Comparison of ENCODE assay signal across 21 cellular contexts in genomic region chr20:21308340-21308739, GRCh38. TPM values are rescaled to one million over a fixed set of nuclear protein-coding genes. Genes with fewer than 3 reads are reported as not detected.
DNase-seq lines count a peak whose midpoint lies in the region; ATAC-seq, FAIRE-seq and TF ChIP-seq lines count a peak whose summit lies in the region.
"Had no signal": no experiment of that assay in that cellular context is flagged by ENCODE, and none has a peak within 500 bp of the region (broad histone marks: within the 10 kb centered on the region; RNA-seq: fewer than 3 reads in every experiment).

No MANE protein-coding gene starts in this region.

- H3K4me1 ChIP-seq in A549, result peaks cover 36% of the 10 kb centered on the region; the same call in 2 of the 3 replicates
- H3K4me1 ChIP-seq in CD8-positive, alpha-beta memory T cell (ENCODE audit: insufficient read depth, low read length), result peaks cover 46% of the 10 kb centered on the region

- no peaks in the 10 kb centered on the region for H3K27me3 ChIP-seq in CD8-positive, alpha-beta memory T cell (ENCODE audit: insufficient read depth, low read length, poor library complexity, severe bottlenecking)
- H3K27me3 ChIP-seq: gastroesophageal sphincter, MG63, spleen, suprapubic skin had no signal

- WGBS in A549 (ENCODE audit: missing lambda C conversion rate), result 94% methylated on average over 2 of the region's 2 CpGs

- H3K36me3 Mint-ChIP-seq in CD8-positive, alpha-beta memory T cell, result peaks cover 10 to 54% (median 22%) of the 10 kb centered on the region in 3 donors
- H3K36me3 Mint-ChIP-seq in mesothelial cell of epicardium, result peaks cover 13% of the 10 kb centered on the region
- H3K36me3 Mint-ChIP-seq in activated CD4-positive, alpha-beta memory T cell treated with anti-CD3 and anti-CD28 coated beads for 36 hours, result peaks cover 35% of the 10 kb centered on the region

- POLR2A ChIA-PET in A549 (lab: Yijun Ruan, JAX), result no interaction called here
- POLR2A ChIA-PET in CD8-positive, alpha-beta memory T cell (lab: Charles Lee), result no interaction called here
- POLR2A ChIA-PET in activated CD4-positive, alpha-beta memory T cell treated with anti-CD3 and anti-CD28 coated beads for 36 hours (lab: Charles Lee), result no interaction called here

- TF ChIP-seq RAD21 in A549 (conservative IDR thresholded peaks at IDR 0.05 in 1 of 2, IDR thresholded peaks at IDR 0.05 in 1 of 2), result no peak

- CTCF ChIA-PET in A549 (lab: Yijun Ruan, JAX), result no interaction called here
- CTCF ChIA-PET in CD8-positive, alpha-beta memory T cell (lab: Charles Lee), result no interaction called here
- CTCF ChIA-PET in activated CD4-positive, alpha-beta memory T cell treated with anti-CD3 and anti-CD28 coated beads for 36 hours (lab: Charles Lee), result no interaction called here

- H3K4me1 Mint-ChIP-seq in CD8-positive, alpha-beta memory T cell, result peaks cover 61 to 89% (median 72%) of the 10 kb centered on the region in 3 donors
- peaks cover 39% of the 10 kb centered on the region for H3K4me1 Mint-ChIP-seq in mesothelial cell of epicardium
- H3K4me1 Mint-ChIP-seq in activated CD4-positive, alpha-beta memory T cell treated with anti-CD3 and anti-CD28 coated beads for 36 hours (ENCODE audit: low read depth), result peaks cover 69% of the 10 kb centered on the region

- H3K9me3 ChIP-seq in A549, result no peaks in the 10 kb centered on the region
- H3K9me3 ChIP-seq in CD8-positive, alpha-beta memory T cell (ENCODE audit: low read length), result no peaks in the 10 kb centered on the region
- H3K9me3 ChIP-seq: gastroesophageal sphincter, MG63, suprapubic skin had no signal

- H3K4me3 Mint-ChIP-seq in CD8-positive, alpha-beta memory T cell, result peak overlapping the region; percentile 10 to 63 (median 25)
- peak overlapping the region; percentile 1 for H3K4me3 Mint-ChIP-seq in mesothelial cell of epicardium
- no peak overlapping the region for H3K4me3 Mint-ChIP-seq in activated CD4-positive, alpha-beta memory T cell treated with anti-CD3 and anti-CD28 coated beads for 36 hours

- H3K27ac ChIP-seq in A549 (no peak overlapping the region), VCaP (peak overlapping the region; percentile 76; the same call in 1 of the 2 replicates)
- H3K27ac ChIP-seq in CD8-positive, alpha-beta memory T cell (ENCODE audit: low read depth, low read length), result no peak overlapping the region
- H3K27ac ChIP-seq: gastroesophageal sphincter, suprapubic skin had no signal

- no peak for TF ChIP-seq EP300 in A549 (IDR thresholded peaks at IDR 0.05)

- H3K4me2 ChIP-seq in A549, result peak overlapping the region; percentile 6; the same call in 1 of the 3 replicates

- H3K27ac Mint-ChIP-seq in CD8-positive, alpha-beta memory T cell, result peak overlapping the region in 5 of 8 donors; percentile 10 to 59 (median 37)
- no peak overlapping the region for H3K27ac Mint-ChIP-seq in mesothelial cell of epicardium
- H3K27ac Mint-ChIP-seq in activated CD4-positive, alpha-beta memory T cell treated with anti-CD3 and anti-CD28 coated beads for 36 hours, result no peak overlapping the region
- H3K27ac Mint-ChIP-seq: activated T-helper 2 cell treated with anti-CD3 and anti-CD28 coated beads, Interferon-gamma antibody, Interleukin-2, Interleukin-4, amounts not matched to agents 10 μg/mL and 5 μg/mL and 100 μg/mL, durations not matched to agents 14 hours and 24 hours and 36 hours had no signal

- no peak for DNase-seq in A549 (ENCODE audit: low read depth in 1 of 2, low spot score in 1 of 2)
- no peak for DNase-seq in CD8-positive, alpha-beta memory T cell
- no peak for DNase-seq in mesothelial cell of epicardium (ENCODE audit: low spot score in 2 of 2, unreplicated experiment in 2 of 2)
- DNase-seq in activated CD4-positive, alpha-beta memory T cell treated with anti-CD3 and anti-CD28 coated beads for 36 hours, result no peak
- no peak for DNase-seq in GM20000 (ENCODE audit: low spot score)
- DNase-seq: caudate nucleus; GOT3; left colon; mesendoderm; MG63; NCI-H2171 treated with DMSO at 0.1 percent for 48 hours; SHP77; spleen; stimulated activated CD4-positive, alpha-beta T cell treated with anti-CD3 and anti-CD28 coated beads, Interleukin-4, amount 100 ng/mL, for 4 hours had no signal

- H3K4me3 ChIP-seq in A549, result no peak overlapping the region
- no peak overlapping the region for H3K4me3 ChIP-seq in CD8-positive, alpha-beta memory T cell (ENCODE audit: low read length)
- H3K4me3 ChIP-seq: gastroesophageal sphincter, MG63, spleen, suprapubic skin had no signal

- intact Hi-C loops in activated CD4-positive, alpha-beta memory T cell treated with anti-CD3 and anti-CD28 coated beads for 36 hours (cut with micrococcal nuclease), result no loop called here

- peaks cover 0 to 8% (median 0%) of the 10 kb centered on the region in 5 donors for H3K9me3 Mint-ChIP-seq in CD8-positive, alpha-beta memory T cell
- peaks cover 6% of the 10 kb centered on the region for H3K9me3 Mint-ChIP-seq in mesothelial cell of epicardium
- peaks cover 6% of the 10 kb centered on the region for H3K9me3 Mint-ChIP-seq in activated CD4-positive, alpha-beta memory T cell treated with anti-CD3 and anti-CD28 coated beads for 36 hours

- no peaks in the 10 kb centered on the region for H3K27me3 Mint-ChIP-seq in CD8-positive, alpha-beta memory T cell
- no peaks in the 10 kb centered on the region for H3K27me3 Mint-ChIP-seq in mesothelial cell of epicardium (ENCODE audit: low read depth)
- no peaks in the 10 kb centered on the region for H3K27me3 Mint-ChIP-seq in activated CD4-positive, alpha-beta memory T cell treated with anti-CD3 and anti-CD28 coated beads for 36 hours

- TF ChIP-seq POLR2A in A549 (IDR thresholded peaks at IDR 0.05; ENCODE audit: low read length), result no peak

- FAIRE-seq in A549 (lab: Jason Lieb, UNC), result no peak
- FAIRE-seq: GM18507 had no signal

- no peaks in the 10 kb centered on the region for H3K36me3 ChIP-seq in CD8-positive, alpha-beta memory T cell (ENCODE audit: insufficient read depth, low read length)
- H3K36me3 ChIP-seq: suprapubic skin had no signal

- no peak for ATAC-seq in A549
- no peak for ATAC-seq in GM18909 (IDR thresholded peaks at IDR 0.05; ENCODE audit: poor library complexity, unreplicated experiment)
- ATAC-seq in HG03521 (IDR thresholded peaks at IDR 0.05; ENCODE audit: unreplicated experiment), result no peak
- ATAC-seq: gastroesophageal sphincter, left colon had no signal

- no peak for TF ChIP-seq CTCF in A549 (IDR thresholded peaks at IDR 0.05)
- no peak for TF ChIP-seq CTCF in VCaP (conservative IDR thresholded peaks at IDR 0.05)
- TF ChIP-seq CTCF in mesothelial cell of epicardium (IDR thresholded peaks at IDR 0.05; ENCODE audit: unreplicated experiment), result no peak
- no peak for TF ChIP-seq CTCF in GM20000 (IDR thresholded peaks at IDR 0.05; ENCODE audit: extremely low read depth, missing control alignments)

TF ChIP-seq in A549, 52 proteins besides CTCF, POLR2A, EP300 and RAD21:
- TF ChIP-seq TFCP2L1 (CRISPR knock-in tag; IDR thresholded peaks at IDR 0.05) (no peak), MAFK (IDR thresholded peaks at IDR 0.05; ENCODE audit: partially characterized antibody) (no peak), USF2 (IDR thresholded peaks at IDR 0.05) (no peak), HDAC2 (IDR thresholded peaks at IDR 0.05) (no peak)

RNA-seq across cellular contexts. Expression of gene XRN2, which starts 5.2 kb away (rescaled TPM):
- 151 and 192 TPM in 2 replicates for polyA plus RNA-seq in A549 (2011; rRNA removed)
- 52.7 and 53.2 TPM in 2 replicates for polyA plus RNA-seq in A549 (2012; cell fraction: cytosol; rRNA removed)
- polyA plus RNA-seq in A549 (2012; cell fraction: nucleus; rRNA removed), result 43.1 and 56.8 TPM in 2 replicates
- 123 to 125 TPM (median 125 TPM) in 3 replicates for polyA plus RNA-seq in A549 (2017; fragmentation: RNase III; extraction: RNeasy Plus Mini Kit Qiagen cat#74134 plus additional on column Dnase treatment)
- 60.3 and 64.8 TPM in 2 replicates for polyA minus RNA-seq in A549 (2011; rRNA and poly(A)+ RNA removed)
- total RNA-seq in CD8-positive, alpha-beta memory T cell, result 10 to 100 TPM; 93.6 to 95.1 TPM
- polyA plus RNA-seq in CD8-positive, alpha-beta memory T cell, result 68.7 TPM
- total RNA-seq in mesothelial cell of epicardium, result 76.7 to 79.7 TPM (median 77.0 TPM) in 3 replicates
- 10 to 100 TPM; 91.0 to 94.4 TPM for total RNA-seq in activated CD4-positive, alpha-beta memory T cell treated with anti-CD3 and anti-CD28 coated beads for 36 hours

Comparison
In these comparisons a context has a peak if more than half of its experiments do, and no peak if none do; other contexts are left out.
1. H3K27ac Mint-ChIP-seq: peak in CD8-positive, alpha-beta memory T cell (5 of 8); none in mesothelial cell of epicardium (single experiment) and activated CD4-positive, alpha-beta memory T cell treated with anti-CD3 and anti-CD28 coated beads for 36 hours (single experiment).